Comparison of ENCODE assay signal across 25 cellular contexts in the genomic region with DNA sequence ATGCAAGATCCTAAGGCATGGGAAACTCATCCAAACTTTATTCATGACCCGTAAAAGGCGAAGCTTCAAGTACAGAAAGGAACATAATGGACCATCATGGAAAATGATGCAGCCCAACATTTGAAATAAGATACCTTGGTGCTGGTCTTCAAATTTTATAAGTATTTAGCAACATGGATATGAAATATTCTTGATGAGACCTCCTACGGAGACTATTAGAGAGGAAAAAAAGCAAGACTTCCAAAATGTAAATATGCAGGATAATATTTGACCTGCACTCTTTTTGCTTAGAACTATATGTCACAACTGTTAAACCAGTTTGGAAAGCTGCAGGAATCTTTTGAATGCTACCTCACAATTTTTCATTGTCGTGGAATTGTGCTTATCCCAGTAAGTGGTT.
"Had no signal": no experiment of that assay in that cellular context is flagged by ENCODE, and none has a peak within 500 bp of the region (broad histone marks: within the 10 kb centered on the region; RNA-seq: fewer than 3 reads in every experiment).

No MANE protein-coding gene starts in this region.

- H3K9me3 ChIP-seq: esophagus squamous epithelium, gastrocnemius medialis, left lung, mucosa of descending colon had no signal

- H3K27me3 ChIP-seq: esophagus squamous epithelium, gastrocnemius medialis, heart right ventricle, left lung had no signal

- H3K27ac ChIP-seq: epithelial cell of prostate, esophagus squamous epithelium, gastrocnemius medialis, heart right ventricle, left lung, lower lobe of right lung had no signal

- FAIRE-seq: endometrium, islet of Langerhans, keratinocyte had no signal

- H3K36me3 ChIP-seq: esophagus squamous epithelium, gastrocnemius medialis, heart right ventricle, left lung, lower lobe of right lung had no signal

- DNase-seq: cortex of kidney; effector CD8-positive, alpha-beta T cell; effector memory CD8-positive, alpha-beta T cell; endodermal cell; erythroblast; esophagus squamous epithelium; foreskin fibroblast; foreskin melanocyte; gastrocnemius medialis; glutamatergic neuron; head of caudate nucleus; heart right ventricle; hippocampal formation; left cardiac atrium; left lung; left ventricle myocardium superior; lower lobe of right lung; mesenchymal stem cell; mucosa of descending colon; naive B cell; naive thymus-derived CD8-positive, alpha-beta T cell had no signal

- H3K4me1 ChIP-seq: esophagus squamous epithelium, gastrocnemius medialis, left lung, lower lobe of right lung had no signal

- H3K4me3 ChIP-seq: esophagus squamous epithelium, gastrocnemius medialis, heart right ventricle, left lung, lower lobe of right lung, mucosa of descending colon had no signal
